Comparison of ENCODE assay signal across 1 cellular context in genomic region chr2:72755647-72756423, GRCh38.
TF ChIP-seq lines count a peak whose summit lies in the region.

No MANE protein-coding gene starts in this region.

TF ChIP-seq in HepG2, 621 proteins besides CTCF, POLR2A, EP300 and RAD21 (continued from another document):
- TF ChIP-seq MAZ (IDR thresholded peaks at IDR 0.05; ENCODE audit: borderline replicate concordance, low read depth, low read length) = no peak
- no peak for TF ChIP-seq MAZ (CRISPR knock-in tag; IDR thresholded peaks at IDR 0.05; ENCODE audit: low read depth)
- TF ChIP-seq HHEX (CRISPR knock-in tag; IDR thresholded peaks at IDR 0.05) = no peak
- TF ChIP-seq DZIP1 (CRISPR knock-in tag; IDR thresholded peaks at IDR 0.05) = no peak
- TF ChIP-seq RFX3 (CRISPR knock-in tag; IDR thresholded peaks at IDR 0.05) = no peak
- TF ChIP-seq ZBTB14 (CRISPR knock-in tag; IDR thresholded peaks at IDR 0.05) = no peak
- TF ChIP-seq AHR (CRISPR knock-in tag; IDR thresholded peaks at IDR 0.05) = no peak
- TF ChIP-seq FOXO4 (CRISPR knock-in tag; conservative IDR thresholded peaks at IDR 0.05) = no peak
- TF ChIP-seq TERF1 (CRISPR knock-in tag; IDR thresholded peaks at IDR 0.05) = no peak
